Comparison of ENCODE assay signal across 30 cellular contexts in the genomic region with DNA sequence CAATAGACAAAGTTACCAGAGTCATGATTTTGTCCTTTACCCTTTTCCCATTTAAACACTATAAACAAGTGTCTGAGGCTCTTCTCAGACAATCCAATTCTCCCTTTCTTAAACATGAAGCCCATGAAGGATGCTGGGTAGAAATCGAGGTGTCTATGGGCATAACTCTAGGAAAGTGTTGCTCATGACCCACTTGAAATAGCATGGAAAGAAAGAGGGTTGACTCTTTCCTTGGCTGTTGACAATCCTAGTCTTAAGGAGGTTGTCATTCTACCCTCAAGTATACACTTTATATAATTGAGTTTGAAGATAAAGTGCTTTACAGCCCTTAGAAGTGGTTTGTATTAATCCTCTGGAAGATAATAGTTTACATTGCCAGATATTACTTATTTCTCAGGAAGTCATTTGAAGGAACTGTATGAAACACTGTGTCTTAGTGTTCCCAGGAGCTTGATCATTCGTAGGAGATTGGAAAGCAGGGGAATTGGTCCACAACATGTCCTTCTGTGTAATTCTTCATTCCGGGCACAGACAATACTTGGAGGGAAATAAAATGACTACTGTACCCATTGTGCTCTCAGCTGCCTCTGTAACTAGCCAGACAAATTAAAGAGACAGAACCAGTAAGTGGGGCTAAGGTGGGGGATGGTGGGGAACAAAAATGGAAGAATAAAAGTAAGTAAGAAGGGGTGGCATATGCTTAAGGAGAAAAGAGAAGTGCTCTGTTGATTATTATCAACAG.
"Had no signal": no experiment of that assay in that cellular context is flagged by ENCODE, and none has a peak within 500 bp of the region (broad histone marks: within the 10 kb centered on the region; RNA-seq: fewer than 3 reads in every experiment).

No MANE protein-coding gene starts in this region.

- H3K27me3 ChIP-seq: brain microvascular endothelial cell, foreskin keratinocyte, heart right ventricle, pancreas, right atrium auricular region had no signal

- H3K4me3 ChIP-seq: heart right ventricle, left ventricle myocardium inferior, pancreas, psoas muscle, right atrium auricular region, thoracic aorta had no signal

- DNase-seq: activated CD4-positive, alpha-beta memory T cell treated with anti-CD3 and anti-CD28 coated beads for 36 hours; activated CD4-positive, alpha-beta T cell treated with anti-CD3 and anti-CD28 coated beads, Interleukin-2, amount 10 ng/mL, durations not matched to agents 24 days and 14 days; activated CD8-positive, alpha-beta memory T cell treated with anti-CD3 and anti-CD28 coated beads, Interleukin-2, amount 50 U/mL, for 4 hours; activated gamma-delta T cell; activated naive CD4-positive, alpha-beta T cell treated with anti-CD3 and anti-CD28 coated beads, Interleukin-2, amount 10 ng/mL, durations not matched to agents 7 days and 5 days; activated naive CD8-positive, alpha-beta T cell treated with anti-CD3 and anti-CD28 coated beads, Interleukin-2, amount 10 ng/mL, durations not matched to agents 7 days and 5 days; activated T-cell treated with anti-CD3 and anti-CD28 coated beads, Interleukin-2, amount 50 U/mL, for 1 hour; brain microvascular endothelial cell; endodermal cell; foreskin keratinocyte; heart right ventricle; kidney glomerular epithelial cell; left ventricle myocardium inferior; naive thymus-derived CD8-positive, alpha-beta T cell; nucleus accumbens; pancreas; psoas muscle; stimulated activated CD4-positive, alpha-beta T cell treated with anti-CD3 and anti-CD28 coated beads, Interleukin-15, amount 100 ng/mL, for 24 hours; stimulated activated CD4-positive, alpha-beta T cell treated with anti-CD3 and anti-CD28 coated beads, Interleukin-2, amount 100 ng/mL, for 24 hours; stimulated activated naive CD4-positive, alpha-beta T cell; T-helper 17 cell; T1000; trophoblast cell; WERI-Rb-1 had no signal

- H3K27ac ChIP-seq: brain microvascular endothelial cell, foreskin keratinocyte, heart right ventricle, left ventricle myocardium inferior, pancreas, psoas muscle, right atrium auricular region, thoracic aorta, WERI-Rb-1 had no signal

- H3K4me1 ChIP-seq: foreskin keratinocyte, heart right ventricle, left ventricle myocardium inferior, pancreas, psoas muscle, right atrium auricular region had no signal

- ATAC-seq: activated CD4-positive, CD25-positive, alpha-beta regulatory T cell treated with anti-CD3 and anti-CD28 coated beads, Interleukin-2, amount 50 U/mL, for 24 hours; esophagus mucosa; foreskin keratinocyte; heart right ventricle; naive thymus-derived CD8-positive, alpha-beta T cell; pancreas; psoas muscle; T-helper 17 cell had no signal

- H3K9me3 ChIP-seq: heart right ventricle, left ventricle myocardium inferior, pancreas, psoas muscle, right atrium auricular region, thoracic aorta had no signal

- FAIRE-seq: astrocyte, pancreas, urothelium cell line had no signal

- H3K36me3 ChIP-seq: brain microvascular endothelial cell, heart right ventricle, left ventricle myocardium inferior, pancreas, right atrium auricular region, thoracic aorta, WERI-Rb-1 had no signal
